In genomic region chr3:42610978-42611377, GRCh38 we compare ENCODE assay signal across 13 cellular contexts. TPM values are rescaled to one million over a fixed set of nuclear protein-coding genes. Genes with fewer than 3 reads are reported as not detected.
DNase-seq lines count a peak whose midpoint lies in the region; ATAC-seq and TF ChIP-seq lines count a peak whose summit lies in the region.
"Had no signal": no experiment of that assay in that cellular context is flagged by ENCODE, and none has a peak within 500 bp of the region (broad histone marks: within the 10 kb centered on the region; RNA-seq: fewer than 3 reads in every experiment).

No MANE protein-coding gene starts in this region.

- H3K9me3 ChIP-seq in stomach (no peaks in the 10 kb centered on the region), ascending aorta (no peaks in the 10 kb centered on the region)
- H3K9me3 ChIP-seq: SJSA1 had no signal

- DNase-seq in activated T-cell treated with anti-CD3 and anti-CD28 coated beads, Interleukin-2, amount 50 U/mL, for 24 hours = no peak
- no peak for DNase-seq in activated T-cell treated with anti-CD3 and anti-CD28 coated beads, Interleukin-2, amount 50 U/mL, for 48 hours
- DNase-seq in activated CD4-positive, alpha-beta memory T cell treated with anti-CD3 and anti-CD28 coated beads for 36 hours = no peak
- DNase-seq in fibroblast of mammary gland (ENCODE audit: low read depth) = peak; percentile 16
- no peak for DNase-seq in stomach
- DNase-seq in ascending aorta (ENCODE audit: low spot score in 2 of 2) = no peak
- DNase-seq: activated CD4-positive, alpha-beta T cell treated with anti-CD3 and anti-CD28 coated beads, Interleukin-2, amount 50 U/mL, for 4 hours; NCI-H1694 had no signal

- POLR2A ChIA-PET in activated CD4-positive, alpha-beta memory T cell treated with anti-CD3 and anti-CD28 coated beads for 36 hours (lab: Charles Lee) = interaction anchor here (0.7 to 3.8 kb wide), 3 partner anchors 9 to 20 kb away, joined by 4 to 12 read pairs (median 4); partner anchors contain the start of genes NKTR and SS18L2

- intact Hi-C loops in activated CD4-positive, alpha-beta memory T cell treated with anti-CD3 and anti-CD28 coated beads for 36 hours (cut with micrococcal nuclease) = no loop called here
- intact Hi-C loops in stomach (cut with DNase I; ENCODE audit: low total_unique reads) (no loop called here), ascending aorta (cut with DNase I) (no loop called here)

- CTCF ChIA-PET in activated CD4-positive, alpha-beta memory T cell treated with anti-CD3 and anti-CD28 coated beads for 36 hours (lab: Charles Lee) = interaction anchor here (6.2 kb wide), 1 partner anchor 9 kb away, joined by 38 read pairs; the partner anchor contains the start of gene NKTR

- H3K27ac Mint-ChIP-seq in activated T-cell treated with anti-CD3 and anti-CD28 coated beads, Interleukin-2, amount 50 U/mL, for 24 hours = peak overlapping the region; percentile 67
- H3K27ac Mint-ChIP-seq in activated CD4-positive, alpha-beta memory T cell treated with anti-CD3 and anti-CD28 coated beads for 36 hours = peak overlapping the region; percentile 33

- ATAC-seq in HG03139 (IDR thresholded peaks at IDR 0.05; ENCODE audit: unreplicated experiment) (no peak), HG03097 (IDR thresholded peaks at IDR 0.05; ENCODE audit: low FRiP score, unreplicated experiment) (no peak)
- ATAC-seq: HepG2 had no signal

- H3K4me3 Mint-ChIP-seq in activated T-cell treated with anti-CD3 and anti-CD28 coated beads, Interleukin-2, amount 50 U/mL, for 24 hours = no peak overlapping the region
- no peak overlapping the region for H3K4me3 Mint-ChIP-seq in activated CD4-positive, alpha-beta memory T cell treated with anti-CD3 and anti-CD28 coated beads for 36 hours

- H3K27me3 ChIP-seq in stomach (no peaks in the 10 kb centered on the region), ascending aorta (no peaks in the 10 kb centered on the region)
- H3K27me3 ChIP-seq: SJSA1 had no signal

- no peaks in the 10 kb centered on the region for H3K27me3 Mint-ChIP-seq in activated T-cell treated with anti-CD3 and anti-CD28 coated beads, Interleukin-2, amount 50 U/mL, for 24 hours
- no peaks in the 10 kb centered on the region for H3K27me3 Mint-ChIP-seq in activated CD4-positive, alpha-beta memory T cell treated with anti-CD3 and anti-CD28 coated beads for 36 hours

- H3K4me3 ChIP-seq in fibroblast of mammary gland (ENCODE audit: control insufficient read depth, low read depth, low read length) = no peak overlapping the region
- H3K4me3 ChIP-seq in stomach = no peak overlapping the region
- no peak overlapping the region for H3K4me3 ChIP-seq in ascending aorta
- H3K4me3 ChIP-seq: SJSA1 had no signal

- H3K36me3 Mint-ChIP-seq in activated T-cell treated with anti-CD3 and anti-CD28 coated beads, Interleukin-2, amount 50 U/mL, for 24 hours (ENCODE audit: low read depth) = peaks cover 68% of the 10 kb centered on the region
- peaks cover 20% of the 10 kb centered on the region for H3K36me3 Mint-ChIP-seq in activated CD4-positive, alpha-beta memory T cell treated with anti-CD3 and anti-CD28 coated beads for 36 hours

- peaks cover 9 to 86% (median 41%) of the 10 kb centered on the region in 4 donors for H3K4me1 ChIP-seq in stomach
- H3K4me1 ChIP-seq in ascending aorta = peaks cover 3 to 11% of the 10 kb centered on the region in 2 donors
- H3K4me1 ChIP-seq: SJSA1 had no signal

- 82 to 93% (median 91%) methylated on average over 1 of the region's 1 CpG for WGBS in stomach, 5 donors

- peak overlapping the region in 4 of 5 donors; percentile 6 to 61 (median 40) for H3K27ac ChIP-seq in stomach
- no peak overlapping the region for H3K27ac ChIP-seq in ascending aorta
- H3K27ac ChIP-seq: epithelial cell of prostate, SJSA1 had no signal

- TF ChIP-seq CTCF in fibroblast of mammary gland (conservative IDR thresholded peaks at IDR 0.05; ENCODE audit: control insufficient read depth, insufficient read depth, low read depth, low read length) (no peak), stomach (IDR thresholded peaks at IDR 0.05) (no peak), ascending aorta (IDR thresholded peaks at IDR 0.05) (no peak)

- TF ChIP-seq POLR2A in stomach (IDR thresholded peaks at IDR 0.05) = no peak

- peaks cover 70% of the 10 kb centered on the region for H3K4me1 Mint-ChIP-seq in activated T-cell treated with anti-CD3 and anti-CD28 coated beads, Interleukin-2, amount 50 U/mL, for 24 hours (ENCODE audit: low read depth)
- H3K4me1 Mint-ChIP-seq in activated CD4-positive, alpha-beta memory T cell treated with anti-CD3 and anti-CD28 coated beads for 36 hours (ENCODE audit: low read depth) = peaks cover 74% of the 10 kb centered on the region

- no peaks in the 10 kb centered on the region for H3K9me3 Mint-ChIP-seq in activated T-cell treated with anti-CD3 and anti-CD28 coated beads, Interleukin-2, amount 50 U/mL, for 24 hours
- no peaks in the 10 kb centered on the region for H3K9me3 Mint-ChIP-seq in activated CD4-positive, alpha-beta memory T cell treated with anti-CD3 and anti-CD28 coated beads for 36 hours

- no peak for TF ChIP-seq EP300 in stomach (IDR thresholded peaks at IDR 0.05)

- H3K36me3 ChIP-seq in stomach (peaks cover 0 to 28% (median 9%) of the 10 kb centered on the region in 4 donors), ascending aorta (peaks cover 2 to 18% of the 10 kb centered on the region in 2 donors)

RNA-seq across cellular contexts. Expression of gene NKTR, which starts 10.5 kb away (rescaled TPM):
- total RNA-seq in activated CD4-positive, alpha-beta memory T cell treated with anti-CD3 and anti-CD28 coated beads for 36 hours = 10 to 100 TPM; 65.9 to 73.9 TPM
- total RNA-seq in stomach = 100 to 1,000 TPM in 4 of 5 donors, 10 to 100 TPM in 1; 76.5 to 488 (median 141) TPM
- polyA plus RNA-seq in stomach = 10 to 100 TPM in 1 of 3 donors, 1 to 10 TPM in 2; 3.8 to 20.0 (median 6.4) TPM
- total RNA-seq in ascending aorta = 41.7 TPM

RNA-seq across cellular contexts. Expression of gene SS18L2, which starts 20.3 kb away (rescaled TPM):
- total RNA-seq in activated CD4-positive, alpha-beta memory T cell treated with anti-CD3 and anti-CD28 coated beads for 36 hours = 10 to 100 TPM; 58.0 to 59.3 TPM
- total RNA-seq in stomach = 10 to 100 TPM in 4 of 5 donors, 1 to 10 TPM in 1; 8.0 to 34.4 (median 27.7) TPM
- polyA plus RNA-seq in stomach = 10 to 100 TPM; 31.9 to 59.7 (median 49.6) TPM
- 1.5 TPM for total RNA-seq in ascending aorta

RNA-seq across cellular contexts. Expression of gene SEC22C, which starts 29.2 kb away (rescaled TPM):
- total RNA-seq in activated CD4-positive, alpha-beta memory T cell treated with anti-CD3 and anti-CD28 coated beads for 36 hours = 10 to 100 TPM; 47.0 to 49.2 TPM
- total RNA-seq in stomach (10 to 100 TPM in 4 of 5 donors, 1 to 10 TPM in 1; 9.8 to 64.3 (median 32.7) TPM), ascending aorta (28.3 TPM)
- 10 to 100 TPM; 15.5 to 31.5 (median 26.3) TPM for polyA plus RNA-seq in stomach

RNA-seq across cellular contexts. Expression of gene ZBTB47, which starts 42.5 kb away (rescaled TPM):
- 1 to 10 TPM; 1.0 to 1.1 TPM for total RNA-seq in activated CD4-positive, alpha-beta memory T cell treated with anti-CD3 and anti-CD28 coated beads for 36 hours
- total RNA-seq in stomach (10 to 100 TPM; 10.1 to 40.3 (median 19.6) TPM), ascending aorta (69.3 TPM)
- 10 to 100 TPM; 10.4 to 40.0 (median 32.1) TPM for polyA plus RNA-seq in stomach

Comparison
In these comparisons a context has a peak if more than half of its experiments do, and no peak if none do; other contexts are left out.
1. H3K27ac ChIP-seq: peak in stomach (4 of 5); none in ascending aorta (0 of 2).